Comparison of ENCODE assay signal across 1 cellular context in genomic region chr2:55460562-55460961, GRCh38.
TF ChIP-seq lines count a peak whose summit lies in the region.

No MANE protein-coding gene starts in this region.

TF ChIP-seq in K562, 482 proteins besides CTCF, POLR2A, EP300 and RAD21 (continued from another document):
- TF ChIP-seq GTF3C2 (IDR thresholded peaks at IDR 0.05; ENCODE audit: borderline replicate concordance, extremely low read depth, insufficient read length) (no peak), HSF4 (CRISPR knock-in tag; IDR thresholded peaks at IDR 0.05; ENCODE audit: borderline replicate concordance) (no peak), ZNF175 (CRISPR knock-in tag; IDR thresholded peaks at IDR 0.05; ENCODE audit: low read depth) (no peak), ZBTB17 (CRISPR knock-in tag; IDR thresholded peaks at IDR 0.05) (no peak), ZBTB33 (CRISPR knock-in tag; IDR thresholded peaks at IDR 0.05) (no peak), CCAR2 (IDR thresholded peaks at IDR 0.05; ENCODE audit: low read depth, low read length) (no peak)
